1 cellular context compared by ENCODE assay signal in genomic region chr19:40225440-40226305, GRCh38.
TF ChIP-seq lines count a peak whose summit lies in the region.

No MANE protein-coding gene starts in this region.

TF ChIP-seq in HCT116, 20 proteins besides CTCF, POLR2A, EP300 and RAD21:
- TF ChIP-seq ELF1 (IDR thresholded peaks at IDR 0.05; ENCODE audit: borderline replicate concordance, low read depth) (no peak), ZBTB33 (IDR thresholded peaks at IDR 0.05; ENCODE audit: extremely low read depth, insufficient replicate concordance, low read length) (no peak), FOSL1 (IDR thresholded peaks at IDR 0.05; ENCODE audit: low read depth) (no peak), EGR1 (IDR thresholded peaks at IDR 0.05; ENCODE audit: low read depth) (no peak), CEBPB (IDR thresholded peaks at IDR 0.05; ENCODE audit: low read depth) (no peak), ZNF274 (IDR thresholded peaks at IDR 0.05; ENCODE audit: low read depth, low read length) (no peak), JUND (IDR thresholded peaks at IDR 0.05) (no peak), SP1 (IDR thresholded peaks at IDR 0.05; ENCODE audit: low read depth) (no peak), YY1 (IDR thresholded peaks at IDR 0.05; ENCODE audit: extremely low read depth, insufficient replicate concordance, low read depth, low read length) (no peak), POLR2AphosphoS5 (IDR thresholded peaks at IDR 0.05; ENCODE audit: low read depth, low read length) (no peak)
- TF ChIP-seq, protein P1, sequence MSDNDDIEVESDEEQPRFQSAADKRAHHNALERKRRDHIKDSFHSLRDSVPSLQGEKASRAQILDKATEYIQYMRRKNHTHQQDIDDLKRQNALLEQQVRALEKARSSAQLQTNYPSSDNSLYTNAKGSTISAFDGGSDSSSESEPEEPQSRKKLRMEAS (IDR thresholded peaks at IDR 0.05) = no peak
- TF ChIP-seq, protein P2, sequence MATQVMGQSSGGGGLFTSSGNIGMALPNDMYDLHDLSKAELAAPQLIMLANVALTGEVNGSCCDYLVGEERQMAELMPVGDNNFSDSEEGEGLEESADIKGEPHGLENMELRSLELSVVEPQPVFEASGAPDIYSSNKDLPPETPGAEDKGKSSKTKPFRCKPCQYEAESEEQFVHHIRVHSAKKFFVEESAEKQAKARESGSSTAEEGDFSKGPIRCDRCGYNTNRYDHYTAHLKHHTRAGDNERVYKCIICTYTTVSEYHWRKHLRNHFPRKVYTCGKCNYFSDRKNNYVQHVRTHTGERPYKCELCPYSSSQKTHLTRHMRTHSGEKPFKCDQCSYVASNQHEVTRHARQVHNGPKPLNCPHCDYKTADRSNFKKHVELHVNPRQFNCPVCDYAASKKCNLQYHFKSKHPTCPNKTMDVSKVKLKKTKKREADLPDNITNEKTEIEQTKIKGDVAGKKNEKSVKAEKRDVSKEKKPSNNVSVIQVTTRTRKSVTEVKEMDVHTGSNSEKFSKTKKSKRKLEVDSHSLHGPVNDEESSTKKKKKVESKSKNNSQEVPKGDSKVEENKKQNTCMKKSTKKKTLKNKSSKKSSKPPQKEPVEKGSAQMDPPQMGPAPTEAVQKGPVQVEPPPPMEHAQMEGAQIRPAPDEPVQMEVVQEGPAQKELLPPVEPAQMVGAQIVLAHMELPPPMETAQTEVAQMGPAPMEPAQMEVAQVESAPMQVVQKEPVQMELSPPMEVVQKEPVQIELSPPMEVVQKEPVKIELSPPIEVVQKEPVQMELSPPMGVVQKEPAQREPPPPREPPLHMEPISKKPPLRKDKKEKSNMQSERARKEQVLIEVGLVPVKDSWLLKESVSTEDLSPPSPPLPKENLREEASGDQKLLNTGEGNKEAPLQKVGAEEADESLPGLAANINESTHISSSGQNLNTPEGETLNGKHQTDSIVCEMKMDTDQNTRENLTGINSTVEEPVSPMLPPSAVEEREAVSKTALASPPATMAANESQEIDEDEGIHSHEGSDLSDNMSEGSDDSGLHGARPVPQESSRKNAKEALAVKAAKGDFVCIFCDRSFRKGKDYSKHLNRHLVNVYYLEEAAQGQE (IDR thresholded peaks at IDR 0.05; ENCODE audit: low read depth) = no peak
- TF ChIP-seq, protein P3, sequence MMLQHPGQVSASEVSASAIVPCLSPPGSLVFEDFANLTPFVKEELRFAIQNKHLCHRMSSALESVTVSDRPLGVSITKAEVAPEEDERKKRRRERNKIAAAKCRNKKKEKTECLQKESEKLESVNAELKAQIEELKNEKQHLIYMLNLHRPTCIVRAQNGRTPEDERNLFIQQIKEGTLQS (IDR thresholded peaks at IDR 0.05) = no peak
TF ChIP-seq in HCT116: peak in this region for 0.
